In genomic region chrX:40105016-40105790, GRCh38 we compare ENCODE assay signal across 8 cellular contexts. TPM values are rescaled to one million over a fixed set of nuclear protein-coding genes. Genes with fewer than 3 reads are reported as not detected.
DNase-seq lines count a peak whose midpoint lies in the region; ATAC-seq, FAIRE-seq and TF ChIP-seq lines count a peak whose summit lies in the region.

No MANE protein-coding gene starts in this region.

- ATAC-seq in right cardiac atrium (peak; percentile 34 to 50), sciatic nerve (peak; percentile 41), GM18517 (IDR thresholded peaks at IDR 0.05; ENCODE audit: unreplicated experiment) (no peak)

- H3K9me3 ChIP-seq in right cardiac atrium (ENCODE audit: control insufficient read depth, low read length): no peaks in the 10 kb centered on the region

- H2AFZ ChIP-seq in ACC112 (ENCODE audit: low read length, unreplicated experiment): peak overlapping the region; percentile 14

- H3K4me1 Mint-ChIP-seq in activated naive CD4-positive, alpha-beta T cell treated with anti-CD3 and anti-CD28 coated beads, Interleukin-2, amount 10 ng/mL, durations not matched to agents 7 days and 5 days: peaks cover 19% of the 10 kb centered on the region

- peak overlapping the region; percentile 81 for H3K27ac Mint-ChIP-seq in activated naive CD4-positive, alpha-beta T cell treated with anti-CD3 and anti-CD28 coated beads, Interleukin-2, amount 10 ng/mL, durations not matched to agents 7 days and 5 days

- no peaks in the 10 kb centered on the region for H3K9me3 Mint-ChIP-seq in activated naive CD4-positive, alpha-beta T cell treated with anti-CD3 and anti-CD28 coated beads, Interleukin-2, amount 10 ng/mL, durations not matched to agents 7 days and 5 days

- H3K4me3 Mint-ChIP-seq in activated naive CD4-positive, alpha-beta T cell treated with anti-CD3 and anti-CD28 coated beads, Interleukin-2, amount 10 ng/mL, durations not matched to agents 7 days and 5 days: peak overlapping the region; percentile 77

- H3K27me3 Mint-ChIP-seq in activated naive CD4-positive, alpha-beta T cell treated with anti-CD3 and anti-CD28 coated beads, Interleukin-2, amount 10 ng/mL, durations not matched to agents 7 days and 5 days: peaks cover 19% of the 10 kb centered on the region

- no peaks in the 10 kb centered on the region for H3K79me2 ChIP-seq in ACC112 (ENCODE audit: control insufficient read depth, insufficient read depth, low read length, unreplicated experiment)

- WGBS in right cardiac atrium: under 1% methylated on average over 74 of the region's 85 CpGs

- H3K27ac ChIP-seq in ACC112 (ENCODE audit: low read depth, low read length) (peak overlapping the region; percentile 90; the same call in 1 of the 2 replicates), right cardiac atrium (ENCODE audit: low read length) (peak overlapping the region; percentile 86)

- H3K4me3 ChIP-seq in ACC112 (ENCODE audit: low read depth, low read length) (peak overlapping the region; percentile 80), right cardiac atrium (ENCODE audit: low read length) (peak overlapping the region; percentile 66)
- peak overlapping the region; percentile 73 for H3K4me3 ChIP-seq in Jurkat, Clone E6-1 (ENCODE audit: low read length)

- H3K4me1 ChIP-seq in ACC112 (ENCODE audit: control insufficient read depth, insufficient read depth, low read length, unreplicated experiment) (peaks cover 9% of the 10 kb centered on the region), right cardiac atrium (ENCODE audit: control insufficient read depth, insufficient read depth, low read length) (no peaks in the 10 kb centered on the region)

- DNase-seq in GM12891 (ENCODE audit: insufficient read length, low spot score) (no peak), right cardiac atrium (peak; percentile 40 to 82 (median 81)), sciatic nerve (ENCODE audit: low spot score) (no peak), LoVo (ENCODE audit: low spot score) (no peak)
- DNase-seq in Jurkat, Clone E6-1 (ENCODE audit: low read depth, low spot score): no peak
- peak; percentile 51 for DNase-seq in activated naive CD4-positive, alpha-beta T cell treated with anti-CD3 and anti-CD28 coated beads, Interleukin-2, amount 10 ng/mL, durations not matched to agents 7 days and 5 days

- CTCF ChIA-PET in activated naive CD4-positive, alpha-beta T cell treated with anti-CD3 and anti-CD28 coated beads, Interleukin-2, amount 10 ng/mL, durations not matched to agents 7 days and 5 days (lab: Charles Lee): no interaction called here

- H3K36me3 ChIP-seq in ACC112 (ENCODE audit: insufficient read depth, low read length): no peaks in the 10 kb centered on the region

- H3K27me3 ChIP-seq in ACC112 (ENCODE audit: insufficient read depth, low read length) (no peaks in the 10 kb centered on the region), right cardiac atrium (ENCODE audit: control insufficient read depth, insufficient read depth) (no peaks in the 10 kb centered on the region)

- peak; percentile 87 for FAIRE-seq in GM12891 (lab: Jason Lieb, UNC)

- TF ChIP-seq POLR2A in GM12891 (IDR thresholded peaks at IDR 0.05; ENCODE audit: low read depth, low read length): no peak

- no peaks in the 10 kb centered on the region for H3K36me3 Mint-ChIP-seq in activated naive CD4-positive, alpha-beta T cell treated with anti-CD3 and anti-CD28 coated beads, Interleukin-2, amount 10 ng/mL, durations not matched to agents 7 days and 5 days

- intact Hi-C loops in right cardiac atrium (cut with DNase I) (loop anchor here in 2 of 4 donors (5.0 to 10.0 kb wide), 2 partner anchors 42 to 50 kb away; no protein-coding TSS in a partner anchor), sciatic nerve (cut with DNase I) (loop anchor here (10.0 kb wide), 1 partner anchor 90 kb away; no protein-coding TSS in a partner anchor)

TF ChIP-seq in GM12891, 5 proteins besides CTCF, POLR2A, EP300 and RAD21:
- TF ChIP-seq POU2F2 (IDR thresholded peaks at IDR 0.05; ENCODE audit: low read depth, low read length) (no peak), TAF1 (IDR thresholded peaks at IDR 0.05; ENCODE audit: low read depth, low read length) (no peak), PAX5 (IDR thresholded peaks at IDR 0.05; ENCODE audit: insufficient read depth, low read length, severe bottlenecking) (no peak), SPI1 (IDR thresholded peaks at IDR 0.05; ENCODE audit: low read depth, low read length) (no peak), POLR2AphosphoS5 (IDR thresholded peaks at IDR 0.05; ENCODE audit: low read depth, low read length) (no peak)

RNA-seq across cellular contexts. Expression of gene BCOR, which starts 7.4 kb away (rescaled TPM):
- polyA plus RNA-seq in GM12891 (2012; ENCODE audit: low read depth, missing spikeins): 5.5 TPM
- polyA plus RNA-seq in Jurkat, Clone E6-1 (2012; ENCODE audit: insufficient read depth, insufficient read length): 30.6 TPM
- 10 to 100 TPM; 18.1 to 30.1 (median 20.5) TPM for total RNA-seq in right cardiac atrium
- 11.1 TPM for polyA plus RNA-seq in right cardiac atrium
- 42.0 TPM for total RNA-seq in sciatic nerve

Comparison
In these comparisons a context has a peak if more than half of its experiments do, and no peak if none do; other contexts are left out.
1. DNase-seq: peak in activated naive CD4-positive, alpha-beta T cell treated with anti-CD3 and anti-CD28 coated beads, Interleukin-2, amount 10 ng/mL, durations not matched to agents 7 days and 5 days (single experiment) and right cardiac atrium (3 of 3); none in GM12891 (single experiment), Jurkat, Clone E6-1 (single experiment), sciatic nerve (single experiment) and LoVo (single experiment).
2. Peak in every context shown above with its lines, with median percentiles within 50 percentile points of each other: H3K4me3 ChIP-seq.